In the genomic region with DNA sequence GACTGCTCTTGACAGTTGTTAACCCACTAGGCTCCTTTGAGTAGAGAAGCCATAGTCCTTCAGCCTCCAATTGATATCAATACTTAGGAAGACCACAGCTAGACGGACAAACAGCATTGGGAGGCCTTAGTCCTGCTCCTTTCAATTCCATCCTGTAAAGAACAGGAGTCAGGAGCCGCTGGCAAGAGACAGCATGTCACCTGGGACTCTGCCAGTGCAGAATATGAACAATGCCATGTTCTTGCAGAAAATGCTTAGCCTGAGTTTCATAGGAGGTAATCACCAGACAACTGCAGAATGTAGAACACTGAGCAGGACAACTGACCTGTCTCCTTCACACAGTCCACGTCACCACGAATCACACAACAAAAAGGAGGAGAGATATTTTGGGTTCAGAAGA, we compare ENCODE assay signal across 12 cellular contexts. TPM values are rescaled to one million over a fixed set of nuclear protein-coding genes. Genes with fewer than 3 reads are reported as not detected.
"Had no signal": no experiment of that assay in that cellular context is flagged by ENCODE, and none has a peak within 500 bp of the region (broad histone marks: within the 10 kb centered on the region; RNA-seq: fewer than 3 reads in every experiment).

No MANE protein-coding gene starts in this region.

RNA-seq across cellular contexts. Expression of a gene that starts 25.3 kb away (rescaled TPM):
- total RNA-seq: activated CD4-positive, alpha-beta memory T cell treated with anti-CD3 and anti-CD28 coated beads for 36 hours; activated CD4-positive, alpha-beta memory T cell treated with anti-CD3 and anti-CD28 coated beads, Interleukin-2, amount 10 ng/mL, durations not matched to agents 7 days and 5 days; activated CD4-positive, alpha-beta T cell treated with anti-CD3 and anti-CD28 coated beads for 36 hours; activated CD4-positive, alpha-beta T cell treated with anti-CD3 and anti-CD28 coated beads, Interleukin-2, amount 10 ng/mL, durations not matched to agents 24 days and 14 days; activated CD4-positive, alpha-beta T cell treated with anti-CD3 and anti-CD28 coated beads, Interleukin-2, amount 10 ng/mL, durations not matched to agents 7 days and 5 days; activated CD8-positive, alpha-beta memory T cell treated with anti-CD3 and anti-CD28 coated beads for 36 hours; activated CD8-positive, alpha-beta memory T cell treated with anti-CD3 and anti-CD28 coated beads, Interleukin-2, amount 10 ng/mL, durations not matched to agents 7 days and 5 days; activated CD8-positive, alpha-beta T cell treated with anti-CD3 and anti-CD28 coated beads for 36 hours; activated CD8-positive, alpha-beta T cell treated with anti-CD3 and anti-CD28 coated beads, Interleukin-2, amount 10 ng/mL, durations not matched to agents 7 days and 5 days; T-helper 1 cell treated with Interleukin-12 subunit alpha and Interleukin-12 subunit beta and Interleukin-4 antibody, amounts not matched to agents 30 ng/mL and 1 ng/mL, for 36 hours; T-helper 17 cell; T-helper 2 cell treated with Interferon-gamma antibody and Interleukin-4, amounts not matched to agents 100 ng/mL and 5 ng/mL, for 36 hours had no signal
